31 cellular contexts compared by ENCODE assay signal in genomic region chr13:102838273-102838672, GRCh38.
"Had no signal": no experiment of that assay in that cellular context is flagged by ENCODE, and none has a peak within 500 bp of the region (broad histone marks: within the 10 kb centered on the region; RNA-seq: fewer than 3 reads in every experiment).

No MANE protein-coding gene starts in this region.

- H3K36me3 ChIP-seq: brain microvascular endothelial cell had no signal

- DNase-seq: activated CD4-positive, alpha-beta T cell treated with anti-CD3 and anti-CD28 coated beads for 1 hour; activated CD4-positive, alpha-beta T cell treated with anti-CD3 and anti-CD28 coated beads for 48 hours; activated CD4-positive, alpha-beta T cell treated with anti-CD3 and anti-CD28 coated beads, Interleukin-2, amount 50 U/mL, for 1 hour; activated CD4-positive, alpha-beta T cell treated with anti-CD3 and anti-CD28 coated beads, Interleukin-2, amount 50 U/mL, for 48 hours; activated CD8-positive, alpha-beta memory T cell treated with anti-CD3 and anti-CD28 coated beads for 24 hours; activated CD8-positive, alpha-beta T cell treated with anti-CD3 and anti-CD28 coated beads for 36 hours; activated gamma-delta T cell; activated naive CD4-positive, alpha-beta T cell; activated naive CD4-positive, alpha-beta T cell treated with anti-CD3 and anti-CD28 coated beads, Interleukin-2, amount 10 ng/mL, durations not matched to agents 7 days and 5 days; activated naive CD8-positive, alpha-beta T cell treated with anti-CD3 and anti-CD28 coated beads, Interleukin-2, amount 10 ng/mL, durations not matched to agents 7 days and 5 days; activated T-cell treated with anti-CD3 and anti-CD28 coated beads, Interleukin-2, amount 50 U/mL, for 72 hours; amniotic stem cell; anterior cingulate cortex; brain microvascular endothelial cell; cortex of kidney; dermis blood vessel endothelial cell; effector CD4-positive, alpha-beta T cell; effector memory CD8-positive, alpha-beta T cell; erythroblast; foreskin keratinocyte; gastrocnemius medialis; glutamatergic neuron; heart left ventricle; T-helper 2 cell had no signal

- ATAC-seq: activated CD8-positive, alpha-beta T cell treated with anti-CD3 and anti-CD28 coated beads for 36 hours; activated naive CD4-positive, alpha-beta T cell treated with anti-CD3 and anti-CD28 coated beads, Interleukin-2, amount 50 U/mL, for 72 hours; activated T-cell treated with anti-CD3 and anti-CD28 coated beads, Interleukin-2, amount 50 U/mL, for 72 hours; effector memory CD8-positive, alpha-beta T cell; foreskin keratinocyte; gastrocnemius medialis; heart left ventricle; WTC11 had no signal

- H3K4me1 Mint-ChIP-seq: activated naive CD4-positive, alpha-beta T cell treated with anti-CD3 and anti-CD28 coated beads, Interleukin-2, amount 10 ng/mL, durations not matched to agents 7 days and 5 days; activated naive CD8-positive, alpha-beta T cell treated with anti-CD3 and anti-CD28 coated beads, Interleukin-2, amount 10 ng/mL, durations not matched to agents 7 days and 5 days; central memory CD8-positive, alpha-beta T cell; WTC11 had no signal

- H3K36me3 Mint-ChIP-seq: activated naive CD4-positive, alpha-beta T cell treated with anti-CD3 and anti-CD28 coated beads, Interleukin-2, amount 50 U/mL, for 72 hours; WTC11 had no signal

- H3K4me3 Mint-ChIP-seq: activated CD8-positive, alpha-beta T cell treated with anti-CD3 and anti-CD28 coated beads for 36 hours; activated naive CD4-positive, alpha-beta T cell treated with anti-CD3 and anti-CD28 coated beads, Interleukin-2, amount 10 ng/mL, durations not matched to agents 7 days and 5 days; activated naive CD8-positive, alpha-beta T cell treated with anti-CD3 and anti-CD28 coated beads, Interleukin-2, amount 10 ng/mL, durations not matched to agents 7 days and 5 days; activated T-cell treated with anti-CD3 and anti-CD28 coated beads, Interleukin-2, amount 50 U/mL, for 72 hours; central memory CD8-positive, alpha-beta T cell; effector memory CD8-positive, alpha-beta T cell; WTC11 had no signal

- H3K27ac Mint-ChIP-seq: activated CD8-positive, alpha-beta T cell treated with anti-CD3 and anti-CD28 coated beads for 36 hours; activated naive CD4-positive, alpha-beta T cell treated with anti-CD3 and anti-CD28 coated beads, Interleukin-2, amount 10 ng/mL, durations not matched to agents 7 days and 5 days; activated naive CD4-positive, alpha-beta T cell treated with anti-CD3 and anti-CD28 coated beads, Interleukin-2, amount 50 U/mL, for 72 hours; activated naive CD8-positive, alpha-beta T cell treated with anti-CD3 and anti-CD28 coated beads, Interleukin-2, amount 10 ng/mL, durations not matched to agents 7 days and 5 days; activated T-cell treated with anti-CD3 and anti-CD28 coated beads, Interleukin-2, amount 50 U/mL, for 72 hours; effector memory CD8-positive, alpha-beta T cell; WTC11 had no signal

- H3K4me1 ChIP-seq: esophagus muscularis mucosa, foreskin keratinocyte, gastrocnemius medialis, heart left ventricle had no signal

- H3K27me3 ChIP-seq: brain microvascular endothelial cell, esophagus muscularis mucosa, foreskin keratinocyte, gastrocnemius medialis, heart left ventricle had no signal

- FAIRE-seq: astrocyte, bronchial epithelial cell, colon had no signal

- H3K9me3 Mint-ChIP-seq: activated CD8-positive, alpha-beta T cell treated with anti-CD3 and anti-CD28 coated beads for 36 hours; activated naive CD4-positive, alpha-beta T cell treated with anti-CD3 and anti-CD28 coated beads, Interleukin-2, amount 10 ng/mL, durations not matched to agents 7 days and 5 days; activated naive CD4-positive, alpha-beta T cell treated with anti-CD3 and anti-CD28 coated beads, Interleukin-2, amount 50 U/mL, for 72 hours; activated naive CD8-positive, alpha-beta T cell treated with anti-CD3 and anti-CD28 coated beads, Interleukin-2, amount 10 ng/mL, durations not matched to agents 7 days and 5 days; activated T-cell treated with anti-CD3 and anti-CD28 coated beads, Interleukin-2, amount 50 U/mL, for 72 hours; central memory CD8-positive, alpha-beta T cell; effector memory CD8-positive, alpha-beta T cell; WTC11 had no signal

- H3K27ac ChIP-seq: brain microvascular endothelial cell, esophagus muscularis mucosa, foreskin keratinocyte, gastrocnemius medialis, heart left ventricle had no signal

- H3K4me3 ChIP-seq: esophagus muscularis mucosa, gastrocnemius medialis, heart left ventricle had no signal

- H3K27me3 Mint-ChIP-seq: activated CD8-positive, alpha-beta T cell treated with anti-CD3 and anti-CD28 coated beads for 36 hours; activated naive CD4-positive, alpha-beta T cell treated with anti-CD3 and anti-CD28 coated beads, Interleukin-2, amount 10 ng/mL, durations not matched to agents 7 days and 5 days; activated naive CD8-positive, alpha-beta T cell treated with anti-CD3 and anti-CD28 coated beads, Interleukin-2, amount 10 ng/mL, durations not matched to agents 7 days and 5 days; central memory CD8-positive, alpha-beta T cell; effector memory CD8-positive, alpha-beta T cell had no signal

- H3K9me3 ChIP-seq: esophagus muscularis mucosa, gastrocnemius medialis, heart left ventricle had no signal
